Comparison of ENCODE assay signal across 1 cellular context in genomic region chr11:34267440-34267839, GRCh38.
TF ChIP-seq lines count a peak whose summit lies in the region.

No MANE protein-coding gene starts in this region.

TF ChIP-seq in IMR-90, 13 proteins besides CTCF, POLR2A, EP300 and RAD21 (continued from another document):
- no peak for TF ChIP-seq ELK1 (IDR thresholded peaks at IDR 0.05; ENCODE audit: borderline replicate concordance, low read depth, low read length)
- no peak for TF ChIP-seq MXI1 (IDR thresholded peaks at IDR 0.05; ENCODE audit: borderline replicate concordance, low read depth, low read length)
- TF ChIP-seq RCOR1 (IDR thresholded peaks at IDR 0.05; ENCODE audit: insufficient replicate concordance, low read length), result no peak
TF ChIP-seq in IMR-90: peak in this region for 0.
